ENCODE assay signal across 24 cellular contexts in genomic region chr7:77566421-77566820, GRCh38. TPM values are rescaled to one million over a fixed set of nuclear protein-coding genes. Genes with fewer than 3 reads are reported as not detected.
DNase-seq lines count a peak whose midpoint lies in the region; ATAC-seq and TF ChIP-seq lines count a peak whose summit lies in the region.
"Had no signal": no experiment of that assay in that cellular context is flagged by ENCODE, and none has a peak within 500 bp of the region (broad histone marks: within the 10 kb centered on the region; RNA-seq: fewer than 3 reads in every experiment).

No MANE protein-coding gene starts in this region.

- POLR2A ChIA-PET in WTC11 (lab: Charles Lee), result interaction anchor here (0.6 kb wide), 1 partner anchor 178 kb away, joined by 7 read pairs; no protein-coding TSS in a partner anchor

- H3K9me3 ChIP-seq in left lung, result no peaks in the 10 kb centered on the region
- H3K9me3 ChIP-seq: lower lobe of right lung, sigmoid colon had no signal

- H3K4me1 ChIP-seq in left lung, result peaks cover 4 to 98% of the 10 kb centered on the region in 2 donors

- peaks cover 55% of the 10 kb centered on the region for H3K4me1 Mint-ChIP-seq in WTC11

- intact Hi-C loops in left lung (cut with DNase I), result no loop called here

- no peak for TF ChIP-seq CTCF in WTC11 (IDR thresholded peaks at IDR 0.05)
- TF ChIP-seq CTCF in left lung (IDR thresholded peaks at IDR 0.05), result no peak

- no peak overlapping the region for H3K27ac Mint-ChIP-seq in WTC11
- H3K27ac Mint-ChIP-seq: activated CD4-positive, alpha-beta T cell treated with anti-CD3 and anti-CD28 coated beads for 36 hours; stimulated activated naive B cell treated with anti-CD40 and anti-IgM and Interleukin-4, amounts not matched to agents 10 μg/mL and 1 μg/mL and 100 μg/mL, for 72 hours had no signal

- H3K36me3 ChIP-seq in left lung, result no peaks in the 10 kb centered on the region

- peak overlapping the region in 1 of 2 donors; percentile 42 for H3K27ac ChIP-seq in left lung
- H3K27ac ChIP-seq: 22Rv1, lower lobe of right lung, sigmoid colon had no signal

- H3K9me3 Mint-ChIP-seq in WTC11, result no peaks in the 10 kb centered on the region
- H3K9me3 Mint-ChIP-seq: CD4-positive, alpha-beta memory T cell; stimulated activated naive B cell treated with anti-CD40 and anti-IgM and Interleukin-4, amounts not matched to agents 10 μg/mL and 1 μg/mL and 100 μg/mL, for 72 hours had no signal

- no peaks in the 10 kb centered on the region for H3K27me3 Mint-ChIP-seq in WTC11 (ENCODE audit: low read depth)
- H3K27me3 Mint-ChIP-seq: activated CD4-positive, alpha-beta T cell treated with anti-CD3 and anti-CD28 coated beads for 36 hours; CD4-positive, alpha-beta memory T cell; stimulated activated naive B cell treated with anti-CD40 and anti-IgM and Interleukin-4, amounts not matched to agents 10 μg/mL and 1 μg/mL and 100 μg/mL, for 72 hours had no signal

- ATAC-seq in WTC11, result peak; percentile 41; the same call in 1 of the 2 replicates
- ATAC-seq in left lung, result peak; percentile 22
- ATAC-seq: activated CD4-positive, alpha-beta T cell treated with anti-CD3 and anti-CD28 coated beads for 36 hours; stimulated activated naive B cell treated with anti-CD40 and anti-IgM and Interleukin-4, amounts not matched to agents 10 μg/mL and 1 μg/mL and 100 μg/mL, for 72 hours had no signal

- H3K27me3 ChIP-seq in left lung, result no peaks in the 10 kb centered on the region
- H3K27me3 ChIP-seq: sigmoid colon had no signal

- CTCF ChIA-PET in WTC11 (lab: Charles Lee), result interaction anchor here (1.4 kb wide), 1 partner anchor 85 kb away, joined by 3 read pairs; no protein-coding TSS in a partner anchor

- H3K36me3 Mint-ChIP-seq in WTC11, result peaks cover 6% of the 10 kb centered on the region

- no peak overlapping the region for H3K4me3 Mint-ChIP-seq in WTC11
- H3K4me3 Mint-ChIP-seq: activated CD4-positive, alpha-beta T cell treated with anti-CD3 and anti-CD28 coated beads for 36 hours; CD4-positive, alpha-beta memory T cell; stimulated activated naive B cell treated with anti-CD40 and anti-IgM and Interleukin-4, amounts not matched to agents 10 μg/mL and 1 μg/mL and 100 μg/mL, for 72 hours had no signal

- H3K4me3 ChIP-seq in left lung, result no peak overlapping the region
- H3K4me3 ChIP-seq: lower lobe of right lung, sigmoid colon had no signal

- peak; percentile 8 for DNase-seq in NCI-H82 (lab: John Stamatoyannopoulos, UW)
- DNase-seq in NCI-H82 treated with DMSO at 0.1 percent for 48 hours (lab: John Stamatoyannopoulos, UW; ENCODE audit: unreplicated experiment), result no peak
- DNase-seq in WTC11 (ENCODE audit: low spot score), result no peak
- no peak for DNase-seq in left lung
- DNase-seq in renal cortical epithelial cell (ENCODE audit: low read depth), result peak; percentile 11
- no peak for DNase-seq in NCI-H2107 (lab: John Stamatoyannopoulos, UW)
- no peak for DNase-seq in EL
- no peak for DNase-seq in A172 (ENCODE audit: low spot score)
- DNase-seq: activated CD4-positive, alpha-beta T cell treated with anti-CD3 and anti-CD28 coated beads for 36 hours; activated gamma-delta T cell; activated T-cell treated with anti-CD3 and anti-CD28 coated beads for 4 hours; caudate nucleus; CD4-positive, alpha-beta memory T cell; dermis blood vessel endothelial cell; lower lobe of right lung; NCI-H1105; NCI-H1930; NCI-H748 treated with DMSO at 0.1 percent for 48 hours; Right ventricle myocardium superior; sigmoid colon; stimulated activated CD4-positive, alpha-beta T cell treated with anti-CD3 and anti-CD28 coated beads, Interleukin-15, amount 100 ng/mL, for 24 hours; stimulated activated naive B cell treated with anti-CD40 and anti-IgM and Interleukin-4, amounts not matched to agents 10 μg/mL and 1 μg/mL and 100 μg/mL, for 72 hours; T-helper 2 cell had no signal

TF ChIP-seq in WTC11, 78 proteins besides CTCF, POLR2A, EP300 and RAD21:
- TF ChIP-seq OVOL2 (CRISPR knock-in tag; IDR thresholded peaks at IDR 0.05; ENCODE audit: borderline replicate concordance) (no peak), ZNF121 (CRISPR knock-in tag; IDR thresholded peaks at IDR 0.05) (0 out of 2 replicates have a peak, but pooled peaks have one; percentile 78)

RNA-seq across cellular contexts. Expression of gene PTPN12, which starts 29.3 kb away (rescaled TPM):
- total RNA-seq in WTC11 (2021) (92.1 to 102 TPM (median 95.8 TPM) in 3 replicates), left lung (100 to 1,000 TPM; 119 to 138 TPM), renal cortical epithelial cell (40.5 and 105 TPM in 2 replicates)
- total RNA-seq in A172 (2014; rRNA removed; shearing (Covaris generic)), result 28.3 and 30.3 TPM in 2 replicates

Comparison
In these comparisons a context has a peak if more than half of its experiments do, and no peak if none do; other contexts are left out.
1. DNase-seq: peak in NCI-H82 (single experiment) and renal cortical epithelial cell (single experiment); none in NCI-H82 treated with DMSO at 0.1 percent for 48 hours (single experiment), WTC11 (single experiment), left lung (0 of 2), NCI-H2107 (single experiment), EL (single experiment) and A172 (single experiment).